In the genomic region with DNA sequence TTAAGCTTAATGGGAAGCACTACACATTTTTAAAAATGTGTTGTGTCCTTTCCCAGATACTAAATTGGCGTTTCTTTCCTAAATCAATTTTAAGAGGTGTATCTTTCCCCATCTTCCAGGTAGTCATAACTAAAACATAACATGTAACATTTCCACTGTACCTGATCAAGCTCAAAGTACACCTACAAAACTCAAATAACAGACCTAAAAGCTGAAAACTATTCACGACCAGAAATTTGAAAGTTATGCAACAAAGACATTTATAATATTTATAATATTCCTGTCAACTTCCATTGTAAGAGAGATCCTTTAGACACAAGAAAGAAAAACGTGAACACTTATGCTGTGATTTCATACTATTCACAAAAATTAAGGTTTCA, we compare ENCODE assay signal across 15 cellular contexts. TPM values are rescaled to one million over a fixed set of nuclear protein-coding genes. Genes with fewer than 3 reads are reported as not detected.
DNase-seq lines count a peak whose midpoint lies in the region; ATAC-seq, FAIRE-seq and TF ChIP-seq lines count a peak whose summit lies in the region.
"Had no signal": no experiment of that assay in that cellular context is flagged by ENCODE, and none has a peak within 500 bp of the region (broad histone marks: within the 10 kb centered on the region; RNA-seq: fewer than 3 reads in every experiment).

No MANE protein-coding gene starts in this region.

- H3K9me3 ChIP-seq in BLaER1 treated with 17β-estradiol and CSF1 and Interleukin-3, amounts not matched to agents 10 nM and 100 nM (replicated peaks in 1 of 11): no peaks in the 10 kb centered on the region
- H3K9me3 ChIP-seq in naive thymus-derived CD4-positive, alpha-beta T cell (ENCODE audit: control insufficient read depth in 2 of 3, low read length in 3 of 3): no peaks in the 10 kb centered on the region
- H3K9me3 ChIP-seq in WERI-Rb-1 (ENCODE audit: severe bottlenecking): no peaks in the 10 kb centered on the region
- H3K9me3 ChIP-seq: tibial nerve had no signal

- TF ChIP-seq CTCF in KMS-11 (conservative IDR thresholded peaks at IDR 0.05; ENCODE audit: low read depth, low read length): no peak
- TF ChIP-seq CTCF in WERI-Rb-1 (IDR thresholded peaks at IDR 0.05; ENCODE audit: low read depth, low read length): no peak

- H3K4me3 ChIP-seq in BLaER1 treated with 17β-estradiol and CSF1 and Interleukin-3, amounts not matched to agents 10 nM and 100 nM: no peak overlapping the region
- H3K4me3 ChIP-seq in KMS-11 (IDR thresholded peaks at IDR 0.05; ENCODE audit: insufficient read depth, low read depth, low read length): no peak overlapping the region
- no peak overlapping the region for H3K4me3 ChIP-seq in naive thymus-derived CD4-positive, alpha-beta T cell (ENCODE audit: low read length)
- no peak overlapping the region for H3K4me3 ChIP-seq in WERI-Rb-1 (ENCODE audit: low read depth, low read length)
- H3K4me3 ChIP-seq: tibial nerve had no signal

- H3K4me1 ChIP-seq in BLaER1 treated with 17β-estradiol and CSF1 and Interleukin-3, amounts not matched to agents 10 nM and 100 nM: peaks cover 36 to 67% (median 50%) of the 10 kb centered on the region in 10 experiments
- peaks cover 44% of the 10 kb centered on the region for H3K4me1 ChIP-seq in KMS-11 (ENCODE audit: low read depth, poor library complexity, severe bottlenecking)
- peaks cover 23 to 27% of the 10 kb centered on the region in 2 donors for H3K4me1 ChIP-seq in naive thymus-derived CD4-positive, alpha-beta T cell (ENCODE audit: control insufficient read depth in 2 of 2, insufficient read depth in 2 of 2, low read length in 2 of 2)

- H4K20me1 ChIP-seq in BLaER1 treated with 17β-estradiol and CSF1 and Interleukin-3, amounts not matched to agents 10 nM and 100 nM: peaks cover 77 to 83% (median 78%) of the 10 kb centered on the region in 11 experiments
- H4K20me1 ChIP-seq in KMS-11 (ENCODE audit: insufficient read depth): peaks cover 32% of the 10 kb centered on the region

- H3K36me3 ChIP-seq in BLaER1 treated with 17β-estradiol and CSF1 and Interleukin-3, amounts not matched to agents 10 nM and 100 nM: peaks cover 0 to 24% (median 13%) of the 10 kb centered on the region in 11 experiments; a peak in 12 of 22 replicates
- no peaks in the 10 kb centered on the region for H3K36me3 ChIP-seq in KMS-11 (ENCODE audit: insufficient read depth)
- H3K36me3 ChIP-seq in naive thymus-derived CD4-positive, alpha-beta T cell (ENCODE audit: control insufficient read depth in 2 of 3, insufficient read depth in 3 of 3, low read length in 3 of 3): no peaks in the 10 kb centered on the region
- H3K36me3 ChIP-seq in WERI-Rb-1: peaks cover 21% of the 10 kb centered on the region
- H3K36me3 ChIP-seq: tibial nerve had no signal

- peak overlapping the region in 1 of 11 experiments; percentile 95; a peak in 2 of 22 replicates for H3K9ac ChIP-seq in BLaER1 treated with 17β-estradiol and CSF1 and Interleukin-3, amounts not matched to agents 10 nM and 100 nM
- H3K9ac ChIP-seq in KMS-11: no peak overlapping the region

- H2AFZ ChIP-seq in KMS-11 (ENCODE audit: low read depth): no peak overlapping the region

- no peaks in the 10 kb centered on the region for H3K27me3 ChIP-seq in BLaER1 treated with 17β-estradiol and CSF1 and Interleukin-3, amounts not matched to agents 10 nM and 100 nM
- H3K27me3 ChIP-seq in KMS-11 (ENCODE audit: insufficient read depth, low read depth) (no peaks in the 10 kb centered on the region), WERI-Rb-1 (ENCODE audit: insufficient read depth, low read depth, severe bottlenecking) (no peaks in the 10 kb centered on the region)
- no peaks in the 10 kb centered on the region for H3K27me3 ChIP-seq in naive thymus-derived CD4-positive, alpha-beta T cell (ENCODE audit: control insufficient read depth in 2 of 2, insufficient read depth in 2 of 2, low read length in 2 of 2)
- H3K27me3 ChIP-seq: tibial nerve had no signal

- DNase-seq in activated naive CD8-positive, alpha-beta T cell treated with anti-CD3 and anti-CD28 coated beads for 36 hours: no peak
- no peak for DNase-seq in naive thymus-derived CD4-positive, alpha-beta T cell
- DNase-seq in frontal cortex (ENCODE audit: low spot score in 2 of 2) (no peak), WERI-Rb-1 (no peak), activated gamma-delta T cell (lab: John Stamatoyannopoulos, UW) (no peak)
- DNase-seq: activated CD8-positive, alpha-beta memory T cell treated with anti-CD3 and anti-CD28 coated beads, Interleukin-2, amount 50 U/mL, for 48 hours; activated naive CD4-positive, alpha-beta T cell treated with anti-CD3 and anti-CD28 coated beads, Interleukin-2, amount 10 ng/mL, durations not matched to agents 7 days and 5 days; H9; KBM-7; left cardiac atrium; NCI-H1930 had no signal

- peaks cover 60% of the 10 kb centered on the region for H3K4me1 Mint-ChIP-seq in activated naive CD8-positive, alpha-beta T cell treated with anti-CD3 and anti-CD28 coated beads for 36 hours
- peaks cover 49 to 77% (median 67%) of the 10 kb centered on the region in 7 donors for H3K4me1 Mint-ChIP-seq in naive thymus-derived CD4-positive, alpha-beta T cell

- H3K9me3 Mint-ChIP-seq in activated naive CD8-positive, alpha-beta T cell treated with anti-CD3 and anti-CD28 coated beads for 36 hours: no peaks in the 10 kb centered on the region
- peaks cover 0 to under 1% (median 0%) of the 10 kb centered on the region in 11 donors for H3K9me3 Mint-ChIP-seq in naive thymus-derived CD4-positive, alpha-beta T cell
- H3K9me3 Mint-ChIP-seq: activated naive CD4-positive, alpha-beta T cell treated with anti-CD3 and anti-CD28 coated beads, Interleukin-2, amount 10 ng/mL, durations not matched to agents 7 days and 5 days; H9; stimulated activated memory B cell treated with anti-CD40 and anti-IgM and Interleukin-4, amounts not matched to agents 10 μg/mL and 1 μg/mL and 100 μg/mL, for 72 hours had no signal

- peak overlapping the region; percentile 95 for H3K4me3 Mint-ChIP-seq in activated naive CD8-positive, alpha-beta T cell treated with anti-CD3 and anti-CD28 coated beads for 36 hours
- H3K4me3 Mint-ChIP-seq in naive thymus-derived CD4-positive, alpha-beta T cell: peak overlapping the region in 7 of 10 donors; percentile 71 to 100 (median 93)
- H3K4me3 Mint-ChIP-seq: H9; stimulated activated memory B cell treated with anti-CD40 and anti-IgM and Interleukin-4, amounts not matched to agents 10 μg/mL and 1 μg/mL and 100 μg/mL, for 72 hours had no signal

- CTCF ChIA-PET in naive thymus-derived CD4-positive, alpha-beta T cell (lab: Charles Lee): interaction anchor here (0.8 to 1.3 kb wide), 2 partner anchors 9 to 33 kb away, joined by 3 to 7 read pairs; no protein-coding TSS in a partner anchor

- no peak for FAIRE-seq in frontal cortex (lab: Jason Lieb, UNC)

- H3K27ac ChIP-seq in BLaER1 treated with 17β-estradiol and CSF1 and Interleukin-3, amounts not matched to agents 10 nM and 100 nM: no peak overlapping the region
- H3K27ac ChIP-seq in KMS-11: no peak overlapping the region
- no peak overlapping the region for H3K27ac ChIP-seq in naive thymus-derived CD4-positive, alpha-beta T cell (ENCODE audit: low read depth, low read length)
- H3K27ac ChIP-seq in WERI-Rb-1: no peak overlapping the region
- H3K27ac ChIP-seq: tibial nerve had no signal

- H3K79me2 ChIP-seq in KMS-11 (ENCODE audit: insufficient read depth, low read depth): peaks cover 78% of the 10 kb centered on the region

- H3K27ac Mint-ChIP-seq in activated naive CD8-positive, alpha-beta T cell treated with anti-CD3 and anti-CD28 coated beads for 36 hours: no peak overlapping the region
- peak overlapping the region in 6 of 9 donors; percentile 25 to 84 (median 58) for H3K27ac Mint-ChIP-seq in naive thymus-derived CD4-positive, alpha-beta T cell
- H3K27ac Mint-ChIP-seq: activated naive CD4-positive, alpha-beta T cell treated with anti-CD3 and anti-CD28 coated beads, Interleukin-2, amount 10 ng/mL, durations not matched to agents 7 days and 5 days; stimulated activated memory B cell treated with anti-CD40 and anti-IgM and Interleukin-4, amounts not matched to agents 10 μg/mL and 1 μg/mL and 100 μg/mL, for 72 hours had no signal

- intact Hi-C loops in naive thymus-derived CD4-positive, alpha-beta T cell (cut with micrococcal nuclease): loop anchor here in 1 of 2 donors (5.0 kb wide), 3 partner anchors 528 to 1682 kb away; partner anchors contain the start of genes B4GALT5, NCOA3 and UBE2V1

- peaks cover 5% of the 10 kb centered on the region for H3K27me3 Mint-ChIP-seq in activated naive CD8-positive, alpha-beta T cell treated with anti-CD3 and anti-CD28 coated beads for 36 hours
- peaks cover 0 to 1% (median 0%) of the 10 kb centered on the region in 5 donors for H3K27me3 Mint-ChIP-seq in naive thymus-derived CD4-positive, alpha-beta T cell
- H3K27me3 Mint-ChIP-seq: activated naive CD4-positive, alpha-beta T cell treated with anti-CD3 and anti-CD28 coated beads, Interleukin-2, amount 10 ng/mL, durations not matched to agents 7 days and 5 days had no signal

- ATAC-seq in naive thymus-derived CD4-positive, alpha-beta T cell: no peak
- ATAC-seq: left cardiac atrium; stimulated activated memory B cell treated with anti-CD40 and anti-IgM and Interleukin-4, amounts not matched to agents 10 μg/mL and 1 μg/mL and 100 μg/mL, for 72 hours had no signal

- H3K4me2 ChIP-seq in BLaER1 treated with 17β-estradiol and CSF1 and Interleukin-3, amounts not matched to agents 10 nM and 100 nM: peak overlapping the region in 9 of 11 experiments; percentile 1 to 92 (median 80); a peak in 7 of 22 replicates
- 0 out of 2 replicates have a peak overlapping the region, but pooled peaks have one; percentile 77 for H3K4me2 ChIP-seq in KMS-11

- peaks cover 29% of the 10 kb centered on the region for H3K36me3 Mint-ChIP-seq in activated naive CD8-positive, alpha-beta T cell treated with anti-CD3 and anti-CD28 coated beads for 36 hours
- H3K36me3 Mint-ChIP-seq in naive thymus-derived CD4-positive, alpha-beta T cell: peaks cover 0 to 12% (median 3%) of the 10 kb centered on the region in 5 donors

- POLR2A ChIA-PET in naive thymus-derived CD4-positive, alpha-beta T cell (lab: Charles Lee): interaction anchor here (1.2 to 1.9 kb wide), 2 partner anchors 89 to 92 kb away, joined by 3 to 6 read pairs; partner anchors contain the start of gene ZNFX1

RNA-seq across cellular contexts. Expression of gene STAU1, which starts 3.5 kb away (rescaled TPM):
- 10 to 100 TPM; 72.6 TPM for total RNA-seq in activated naive CD8-positive, alpha-beta T cell treated with anti-CD3 and anti-CD28 coated beads for 36 hours
- total RNA-seq in naive thymus-derived CD4-positive, alpha-beta T cell: 10 to 100 TPM; 42.8 to 56.3 (median 48.7) TPM
- polyA plus RNA-seq in naive thymus-derived CD4-positive, alpha-beta T cell: 10 to 100 TPM; 35.8 to 42.8 TPM
- 46.5 TPM for total RNA-seq in frontal cortex

RNA-seq across cellular contexts. Expression of gene DDX27, which starts 34.5 kb away (rescaled TPM):
- 10 to 100 TPM; 65.4 to 67.6 TPM for total RNA-seq in activated naive CD8-positive, alpha-beta T cell treated with anti-CD3 and anti-CD28 coated beads for 36 hours
- total RNA-seq in naive thymus-derived CD4-positive, alpha-beta T cell: 10 to 100 TPM; 43.4 to 94.1 (median 65.7) TPM
- polyA plus RNA-seq in naive thymus-derived CD4-positive, alpha-beta T cell: 10 to 100 TPM; 35.6 to 67.6 TPM
- 19.6 TPM for total RNA-seq in frontal cortex
